ENCODE assay signal across 10 cellular contexts in the genomic region with DNA sequence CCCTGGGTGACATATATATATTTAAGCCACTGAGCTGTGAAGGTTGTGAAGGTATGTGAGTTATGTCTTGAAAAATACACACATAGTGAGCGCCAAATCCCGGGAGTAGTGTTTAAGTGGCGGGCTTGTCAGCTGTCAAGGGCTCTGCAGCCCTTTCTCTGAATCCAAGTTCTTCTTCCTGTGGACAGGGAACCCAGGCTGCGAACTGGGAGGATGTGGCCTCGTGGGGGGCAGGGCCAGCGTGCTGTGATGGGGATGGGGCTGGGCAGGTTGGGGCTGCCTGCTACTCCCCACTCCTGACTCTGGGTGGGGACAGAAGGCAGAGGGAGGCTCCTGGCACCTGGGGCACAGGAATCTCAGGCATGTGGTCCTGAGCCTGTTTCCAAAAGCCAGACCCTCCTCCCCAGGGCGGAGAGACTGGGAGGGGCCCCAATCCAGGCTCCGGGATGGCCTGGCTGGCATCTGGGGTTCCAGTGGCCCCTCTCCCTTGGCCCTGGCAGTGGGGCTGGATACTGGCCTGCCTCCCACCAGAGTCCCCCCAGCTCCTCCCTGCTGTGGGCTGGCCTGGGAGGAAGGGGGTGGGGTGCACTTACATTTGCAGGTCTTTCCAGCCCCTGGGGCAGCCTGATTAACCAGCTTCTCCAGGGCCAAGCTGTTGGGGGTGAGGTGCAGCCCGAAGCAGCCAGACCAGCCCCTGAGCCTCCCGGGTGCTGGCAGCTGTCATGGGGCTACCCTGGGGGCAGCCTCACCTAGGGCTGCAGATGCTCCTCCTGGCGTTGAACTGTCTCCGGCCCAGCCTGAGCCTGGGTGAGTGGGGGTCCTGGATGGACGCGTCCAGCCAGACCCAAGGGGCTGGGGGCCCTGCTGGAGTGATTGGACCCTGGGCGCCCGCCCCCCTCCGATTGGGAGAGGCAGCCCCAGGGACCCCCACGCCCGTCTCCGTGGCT. TPM values are rescaled to one million over a fixed set of nuclear protein-coding genes. Genes with fewer than 3 reads are reported as not detected.
DNase-seq lines count a peak whose midpoint lies in the region; ATAC-seq lines count a peak whose summit lies in the region.
"Had no signal": no experiment of that assay in that cellular context is flagged by ENCODE, and none has a peak within 500 bp of the region (broad histone marks: within the 10 kb centered on the region; RNA-seq: fewer than 3 reads in every experiment).

Gene UPK3B (plus strand): TSS at position 622 of the 947 bp plus-strand sequence. CDS start 101 bp downstream, at position 723.

- peak; percentile 19 for DNase-seq in activated naive CD4-positive, alpha-beta T cell treated with anti-CD3 and anti-CD28 coated beads for 36 hours
- no peak for DNase-seq in activated naive CD4-positive, alpha-beta T cell treated with Interleukin-2 at 50 U/mL for 16 hours
- DNase-seq in NCI-H226 (peak; percentile 99), hepatic stellate cell (ENCODE audit: low spot score) (peak; percentile 24), nucleus accumbens (lab: John Stamatoyannopoulos, UW) (no peak), AML-193 (lab: John Stamatoyannopoulos, UW) (no peak)
- DNase-seq in CD8-positive, alpha-beta memory T cell = no peak
- DNase-seq: cortex of kidney had no signal

- H3K27ac ChIP-seq in CD8-positive, alpha-beta memory T cell (ENCODE audit: low read depth, low read length) = no peak within 1 kb of the TSS
- H3K27ac ChIP-seq: C4-2B had no signal

- H3K27me3 ChIP-seq in CD8-positive, alpha-beta memory T cell (ENCODE audit: insufficient read depth, low read length, poor library complexity, severe bottlenecking) = no peaks in the 10 kb centered on the region

- POLR2A ChIA-PET in CD8-positive, alpha-beta memory T cell (lab: Charles Lee) = no interaction called here

- no peaks in the 10 kb centered on the region for H3K9me3 Mint-ChIP-seq in activated naive CD4-positive, alpha-beta T cell treated with anti-CD3 and anti-CD28 coated beads for 36 hours
- H3K9me3 Mint-ChIP-seq in stimulated activated memory B cell treated with anti-CD40 and anti-IgM and Interleukin-4, amounts not matched to agents 10 μg/mL and 1 μg/mL and 100 μg/mL, for 72 hours = peaks cover 3% of the 10 kb centered on the region
- H3K9me3 Mint-ChIP-seq in CD8-positive, alpha-beta memory T cell = no peaks in the 10 kb centered on the region

- no peak within 1 kb of the TSS for H3K27ac Mint-ChIP-seq in activated naive CD4-positive, alpha-beta T cell treated with anti-CD3 and anti-CD28 coated beads for 36 hours
- no peak within 1 kb of the TSS for H3K27ac Mint-ChIP-seq in stimulated activated memory B cell treated with anti-CD40 and anti-IgM and Interleukin-4, amounts not matched to agents 10 μg/mL and 1 μg/mL and 100 μg/mL, for 72 hours
- peak within 1 kb of the TSS in 1 of 8 donors; percentile 38 for H3K27ac Mint-ChIP-seq in CD8-positive, alpha-beta memory T cell

- H3K4me3 Mint-ChIP-seq in activated naive CD4-positive, alpha-beta T cell treated with anti-CD3 and anti-CD28 coated beads for 36 hours = no peak within 1 kb of the TSS
- no peak within 1 kb of the TSS for H3K4me3 Mint-ChIP-seq in stimulated activated memory B cell treated with anti-CD40 and anti-IgM and Interleukin-4, amounts not matched to agents 10 μg/mL and 1 μg/mL and 100 μg/mL, for 72 hours
- H3K4me3 Mint-ChIP-seq in CD8-positive, alpha-beta memory T cell = no peak within 1 kb of the TSS

- no peaks in the 10 kb centered on the region for H3K27me3 Mint-ChIP-seq in activated naive CD4-positive, alpha-beta T cell treated with anti-CD3 and anti-CD28 coated beads for 36 hours (ENCODE audit: low read depth)
- H3K27me3 Mint-ChIP-seq in stimulated activated memory B cell treated with anti-CD40 and anti-IgM and Interleukin-4, amounts not matched to agents 10 μg/mL and 1 μg/mL and 100 μg/mL, for 72 hours = no peaks in the 10 kb centered on the region
- H3K27me3 Mint-ChIP-seq in CD8-positive, alpha-beta memory T cell = peaks cover 0 to 3% of the 10 kb centered on the region in 2 donors

- ATAC-seq in stimulated activated memory B cell treated with anti-CD40 and anti-IgM and Interleukin-4, amounts not matched to agents 10 μg/mL and 1 μg/mL and 100 μg/mL, for 72 hours = peak; percentile 7

- intact Hi-C loops in activated naive CD4-positive, alpha-beta T cell treated with anti-CD3 and anti-CD28 coated beads for 36 hours (cut with micrococcal nuclease) = no loop called here

- CTCF ChIA-PET in activated naive CD4-positive, alpha-beta T cell treated with anti-CD3 and anti-CD28 coated beads for 36 hours (lab: Charles Lee) = no interaction called here
- CTCF ChIA-PET in CD8-positive, alpha-beta memory T cell (lab: Charles Lee) = no interaction called here

- no peaks in the 10 kb centered on the region for H3K4me1 Mint-ChIP-seq in activated naive CD4-positive, alpha-beta T cell treated with anti-CD3 and anti-CD28 coated beads for 36 hours (ENCODE audit: low read depth)
- no peaks in the 10 kb centered on the region for H3K4me1 Mint-ChIP-seq in stimulated activated memory B cell treated with anti-CD40 and anti-IgM and Interleukin-4, amounts not matched to agents 10 μg/mL and 1 μg/mL and 100 μg/mL, for 72 hours
- H3K4me1 Mint-ChIP-seq in CD8-positive, alpha-beta memory T cell = no peaks in the 10 kb centered on the region

- H3K4me3 ChIP-seq in CD8-positive, alpha-beta memory T cell (ENCODE audit: low read length) = no peak within 1 kb of the TSS

- H3K9me3 ChIP-seq in CD8-positive, alpha-beta memory T cell (ENCODE audit: low read length) = no peaks in the 10 kb centered on the region

- H3K4me1 ChIP-seq in CD8-positive, alpha-beta memory T cell (ENCODE audit: insufficient read depth, low read length) = no peaks in the 10 kb centered on the region

- H3K36me3 Mint-ChIP-seq in activated naive CD4-positive, alpha-beta T cell treated with anti-CD3 and anti-CD28 coated beads for 36 hours (ENCODE audit: low read depth) = no peaks in the 10 kb centered on the region
- peaks cover 5% of the 10 kb centered on the region for H3K36me3 Mint-ChIP-seq in stimulated activated memory B cell treated with anti-CD40 and anti-IgM and Interleukin-4, amounts not matched to agents 10 μg/mL and 1 μg/mL and 100 μg/mL, for 72 hours
- peaks cover 0 to 10% (median 3%) of the 10 kb centered on the region in 3 donors for H3K36me3 Mint-ChIP-seq in CD8-positive, alpha-beta memory T cell

- no peaks in the 10 kb centered on the region for H3K36me3 ChIP-seq in CD8-positive, alpha-beta memory T cell (ENCODE audit: insufficient read depth, low read length)

RNA-seq across cellular contexts. Expression of gene UPK3B, which starts in this region (rescaled TPM):
- under 1 TPM in 1 of 2 experiments, not detected in 1; 0.52 TPM for total RNA-seq in activated naive CD4-positive, alpha-beta T cell treated with anti-CD3 and anti-CD28 coated beads for 36 hours
- under 1 TPM in 1 of 2 experiments, not detected in 1; 0.42 TPM for total RNA-seq in CD8-positive, alpha-beta memory T cell
- polyA plus RNA-seq in CD8-positive, alpha-beta memory T cell = 0.16 TPM

Comparison
In these comparisons a context has a peak if more than half of its experiments do, and no peak if none do; other contexts are left out.
1. Peak in DNase-seq in activated naive CD4-positive, alpha-beta T cell treated with anti-CD3 and anti-CD28 coated beads for 36 hours; RNA of the gene not detected or under 1 TPM.
2. DNase-seq: peak in NCI-H226 (single experiment) and hepatic stellate cell (single experiment); none in activated naive CD4-positive, alpha-beta T cell treated with Interleukin-2 at 50 U/mL for 16 hours (single experiment), nucleus accumbens (0 of 56), CD8-positive, alpha-beta memory T cell (0 of 5) and AML-193 (0 of 2).